In genomic region chr16:25107466-25107792, GRCh38 we compare ENCODE assay signal across 8 cellular contexts. TPM values are rescaled to one million over a fixed set of nuclear protein-coding genes. Genes with fewer than 3 reads are reported as not detected.
DNase-seq lines count a peak whose midpoint lies in the region; ATAC-seq and TF ChIP-seq lines count a peak whose summit lies in the region.

No MANE protein-coding gene starts in this region.

- POLR2A ChIA-PET in OCI-LY7 (lab: Charles Lee): interaction anchor here (1.7 kb wide), 1 partner anchor 46 kb away, joined by 6 read pairs; no protein-coding TSS in a partner anchor

- peak overlapping the region; percentile 73 for H3K27ac ChIP-seq in CD4-positive, CD25-positive, alpha-beta regulatory T cell (ENCODE audit: insufficient read depth, low read length, poor library complexity, severe bottlenecking)
- no peak overlapping the region for H3K27ac ChIP-seq in OCI-LY7 (ENCODE audit: low read depth, low read length, poor library complexity, severe bottlenecking)
- peak overlapping the region; percentile 51 for H3K27ac ChIP-seq in effector memory CD4-positive, alpha-beta T cell (ENCODE audit: insufficient read depth, low read length, poor library complexity, severe bottlenecking)

- no peak for TF ChIP-seq CTCF in OCI-LY7 (conservative IDR thresholded peaks at IDR 0.05; ENCODE audit: low read length)

- peak overlapping the region; percentile 47; the same call in 1 of the 2 replicates for H3K4me2 ChIP-seq in OCI-LY7 (ENCODE audit: low read length)

- DNase-seq in CD4-positive, CD25-positive, alpha-beta regulatory T cell: no peak
- no peak for DNase-seq in OCI-LY7 (ENCODE audit: low spot score)
- DNase-seq in effector memory CD4-positive, alpha-beta T cell: no peak
- no peak for DNase-seq in COLO829 (ENCODE audit: low spot score)
- DNase-seq in sciatic nerve (ENCODE audit: low spot score): no peak
- no peak for DNase-seq in NCI-H1436 treated with DMSO at 0.1 percent for 48 hours (lab: John Stamatoyannopoulos, UW)

- peaks cover 23% of the 10 kb centered on the region; the same call in 1 of the 2 replicates for H3K79me2 ChIP-seq in OCI-LY7 (ENCODE audit: insufficient read depth, low read depth, low read length)

- intact Hi-C loops in OCI-LY7 (cut with micrococcal nuclease; ENCODE audit: unreplicated experiment): loop anchor here (5.0 kb wide), 1 partner anchor 200 kb away; no protein-coding TSS in a partner anchor
- intact Hi-C loops in sciatic nerve (cut with DNase I): no loop called here

- CTCF ChIA-PET in OCI-LY7 (lab: Charles Lee; ENCODE audit: unreplicated experiment): interaction anchor here (1.2 kb wide), 1 partner anchor 17 kb away, joined by 3 read pairs; no protein-coding TSS in a partner anchor

- BruUV-seq in OCI-LY7 (replicated peaks; lab: Mats Ljungman, UMichigan): no TSS peak

- no peak for ATAC-seq in CD4-positive, CD25-positive, alpha-beta regulatory T cell (ENCODE audit: low read depth in 2 of 2)
- ATAC-seq in esophagus mucosa (no peak), sciatic nerve (no peak)

- H3K4me1 Mint-ChIP-seq in CD4-positive, CD25-positive, alpha-beta regulatory T cell: peaks cover 17 to 52% (median 39%) of the 10 kb centered on the region in 4 donors

- H3K9me3 ChIP-seq in CD4-positive, CD25-positive, alpha-beta regulatory T cell (ENCODE audit: control insufficient read depth in 2 of 2, low read length in 2 of 2): no peaks in the 10 kb centered on the region
- H3K9me3 ChIP-seq in OCI-LY7 (ENCODE audit: low read length): no peaks in the 10 kb centered on the region
- H3K9me3 ChIP-seq in effector memory CD4-positive, alpha-beta T cell (ENCODE audit: control insufficient read depth, low read length): no peaks in the 10 kb centered on the region
- H3K9me3 ChIP-seq in neuron (ENCODE audit: low read length): no peaks in the 10 kb centered on the region

- H3K4me3 Mint-ChIP-seq in CD4-positive, CD25-positive, alpha-beta regulatory T cell: peak overlapping the region; percentile 96 to 99 (median 98)

- H3K9me3 Mint-ChIP-seq in CD4-positive, CD25-positive, alpha-beta regulatory T cell: no peaks in the 10 kb centered on the region

- no peaks in the 10 kb centered on the region for H3K36me3 ChIP-seq in CD4-positive, CD25-positive, alpha-beta regulatory T cell (ENCODE audit: control insufficient read depth, insufficient read depth, low read length)
- no peaks in the 10 kb centered on the region for H3K36me3 ChIP-seq in OCI-LY7 (ENCODE audit: insufficient read depth, low read length)
- H3K36me3 ChIP-seq in effector memory CD4-positive, alpha-beta T cell (ENCODE audit: control insufficient read depth, insufficient read depth, low read length): no peaks in the 10 kb centered on the region
- H3K36me3 ChIP-seq in neuron (ENCODE audit: insufficient read depth, low read length): no peaks in the 10 kb centered on the region

- no peaks in the 10 kb centered on the region for H3K9me2 ChIP-seq in OCI-LY7 (ENCODE audit: insufficient read depth, low read length)

- no peaks in the 10 kb centered on the region for H3K27me3 Mint-ChIP-seq in CD4-positive, CD25-positive, alpha-beta regulatory T cell

- H3K36me3 Mint-ChIP-seq in CD4-positive, CD25-positive, alpha-beta regulatory T cell: peaks cover 2% of the 10 kb centered on the region

- no peaks in the 10 kb centered on the region; the same call in 1 of the 2 replicates for H4K20me1 ChIP-seq in OCI-LY7 (ENCODE audit: insufficient read depth, low read length)

- H3K4me3 ChIP-seq in CD4-positive, CD25-positive, alpha-beta regulatory T cell (ENCODE audit: low read depth, low read length): peak overlapping the region; percentile 84
- no peak overlapping the region for H3K4me3 ChIP-seq in OCI-LY7 (ENCODE audit: low read depth, low read length, poor library complexity, severe bottlenecking)
- peak overlapping the region; percentile 83 for H3K4me3 ChIP-seq in effector memory CD4-positive, alpha-beta T cell (ENCODE audit: insufficient read depth, low read depth, low read length, poor library complexity, severe bottlenecking)
- H3K4me3 ChIP-seq in neuron (ENCODE audit: low read length): peak overlapping the region; percentile 60

- no peaks in the 10 kb centered on the region for H3K27me3 ChIP-seq in CD4-positive, CD25-positive, alpha-beta regulatory T cell (ENCODE audit: control insufficient read depth, insufficient read depth, low read length)
- no peaks in the 10 kb centered on the region for H3K27me3 ChIP-seq in effector memory CD4-positive, alpha-beta T cell (replicated peaks; ENCODE audit: control insufficient read depth, insufficient read depth, low read length, poor library complexity, severe bottlenecking)
- no peaks in the 10 kb centered on the region for H3K27me3 ChIP-seq in neuron (ENCODE audit: insufficient read depth, low read length)

- H2AFZ ChIP-seq in OCI-LY7 (ENCODE audit: low read length): no peak overlapping the region
- peak overlapping the region; percentile 62 for H2AFZ ChIP-seq in neuron (ENCODE audit: low read depth, low read length)

- H3K27ac Mint-ChIP-seq in CD4-positive, CD25-positive, alpha-beta regulatory T cell: peak overlapping the region; percentile 95 to 98 (median 96)

- H3K4me1 ChIP-seq in CD4-positive, CD25-positive, alpha-beta regulatory T cell (ENCODE audit: control insufficient read depth, insufficient read depth, low read length, poor library complexity, severe bottlenecking): peaks cover 30% of the 10 kb centered on the region
- peaks cover 27% of the 10 kb centered on the region for H3K4me1 ChIP-seq in OCI-LY7 (ENCODE audit: insufficient read depth, low read length, poor library complexity, severe bottlenecking)
- peaks cover 16% of the 10 kb centered on the region for H3K4me1 ChIP-seq in effector memory CD4-positive, alpha-beta T cell (ENCODE audit: control insufficient read depth, insufficient read depth, low read length, poor library complexity, severe bottlenecking)
- H3K4me1 ChIP-seq in neuron (ENCODE audit: insufficient read depth, low read length): peaks cover 19% of the 10 kb centered on the region

RNA-seq across cellular contexts. Expression of gene LCMT1, which starts 4.1 kb away (rescaled TPM):
- 44.0 TPM for total RNA-seq in CD4-positive, CD25-positive, alpha-beta regulatory T cell
- 10 to 100 TPM; 46.5 to 70.3 (median 54.5) TPM for polyA plus RNA-seq in CD4-positive, CD25-positive, alpha-beta regulatory T cell
- total RNA-seq in OCI-LY7 (2014; rRNA removed; shearing (Covaris generic)): 19.4 and 31.3 TPM in 2 replicates
- total RNA-seq in OCI-LY7 (2022) (41.1 and 42.0 TPM in 2 replicates), esophagus mucosa (26.8 TPM), sciatic nerve (32.7 TPM)
